Comparison of ENCODE assay signal across 1 cellular context in the genomic region with DNA sequence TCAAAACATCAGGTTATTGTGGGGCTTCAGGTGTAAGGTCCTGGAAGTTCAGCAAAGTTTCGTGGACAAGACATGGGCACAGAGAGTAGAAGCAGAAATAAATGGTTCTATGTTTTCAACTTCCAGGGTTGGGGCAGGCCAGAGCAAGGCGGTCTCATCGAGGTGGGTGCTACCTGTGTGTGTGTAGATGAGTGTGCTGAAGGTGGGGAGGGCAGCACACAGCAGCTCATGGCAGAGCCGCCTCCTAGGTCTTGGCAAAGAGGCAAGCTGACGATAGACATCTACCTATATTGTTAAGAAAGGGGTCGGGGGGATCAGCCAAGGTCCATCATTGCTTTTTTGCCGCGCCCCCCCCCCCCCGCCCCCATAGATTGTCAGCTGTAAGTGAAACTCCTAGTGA.
TF ChIP-seq lines count a peak whose summit lies in the region.

No MANE protein-coding gene starts in this region.

TF ChIP-seq in WTC11, 78 proteins besides CTCF, POLR2A, EP300 and RAD21 (continued from another document):
- TF ChIP-seq PRDM15 (CRISPR knock-in tag; IDR thresholded peaks at IDR 0.05) (no peak), GRHL2 (CRISPR knock-in tag; IDR thresholded peaks at IDR 0.05; ENCODE audit: insufficient replicate concordance, severe bottlenecking) (no peak), FOXJ3 (CRISPR knock-in tag; IDR thresholded peaks at IDR 0.05; ENCODE audit: borderline replicate concordance) (no peak), ETV6 (CRISPR knock-in tag; IDR thresholded peaks at IDR 0.05) (no peak), PREB (CRISPR knock-in tag; IDR thresholded peaks at IDR 0.05; ENCODE audit: borderline replicate concordance) (no peak), TCF7 (CRISPR knock-in tag; IDR thresholded peaks at IDR 0.05; ENCODE audit: low read depth) (no peak), ATF3 (CRISPR knock-in tag; conservative IDR thresholded peaks at IDR 0.05) (no peak)
